Comparison of ENCODE assay signal across 9 cellular contexts in genomic region chr1:241356187-241356518, GRCh38. TPM values are rescaled to one million over a fixed set of nuclear protein-coding genes. Genes with fewer than 3 reads are reported as not detected.
DNase-seq lines count a peak whose midpoint lies in the region; ATAC-seq and TF ChIP-seq lines count a peak whose summit lies in the region.
"Had no signal": no experiment of that assay in that cellular context is flagged by ENCODE, and none has a peak within 500 bp of the region (broad histone marks: within the 10 kb centered on the region; RNA-seq: fewer than 3 reads in every experiment).

No MANE protein-coding gene starts in this region.

- no peak for DNase-seq in activated T-cell treated with anti-CD3 and anti-CD28 coated beads, Interleukin-2, amount 50 U/mL, for 72 hours
- DNase-seq in activated T-cell treated with anti-CD3 and anti-CD28 coated beads for 4 hours (no peak), NCI-H1105 (lab: John Stamatoyannopoulos, UW) (peak; percentile 16), fibroblast of villous mesenchyme (ENCODE audit: low read depth) (no peak), uterus (no peak), DMS79 (lab: John Stamatoyannopoulos, UW) (no peak)
- DNase-seq in stimulated activated naive CD8-positive, alpha-beta T cell treated with anti-CD3 and anti-CD28 coated beads, Interleukin-15, amount 100 ng/mL, for 72 hours: no peak
- DNase-seq: GF-D8 had no signal

- no peaks in the 10 kb centered on the region for H3K36me3 ChIP-seq in uterus

- no peak for ATAC-seq in activated T-cell treated with anti-CD3 and anti-CD28 coated beads, Interleukin-2, amount 50 U/mL, for 72 hours (replicated peaks in 1 of 2)
- ATAC-seq in stimulated activated naive CD8-positive, alpha-beta T cell treated with anti-CD3 and anti-CD28 coated beads, Interleukin-15, amount 100 ng/mL, for 72 hours: no peak
- no peak for ATAC-seq in GM18511 (IDR thresholded peaks at IDR 0.05; ENCODE audit: unreplicated experiment)

- TF ChIP-seq CTCF in fibroblast of villous mesenchyme (IDR thresholded peaks at IDR 0.05; ENCODE audit: insufficient read depth, low read depth, low read length) (no peak), uterus (IDR thresholded peaks at IDR 0.05) (no peak)

- peaks cover 5% of the 10 kb centered on the region for H3K4me1 Mint-ChIP-seq in activated T-cell treated with anti-CD3 and anti-CD28 coated beads, Interleukin-2, amount 50 U/mL, for 72 hours (ENCODE audit: low read depth)
- no peaks in the 10 kb centered on the region for H3K4me1 Mint-ChIP-seq in stimulated activated naive CD8-positive, alpha-beta T cell treated with anti-CD3 and anti-CD28 coated beads, Interleukin-15, amount 100 ng/mL, for 72 hours

- H3K4me3 Mint-ChIP-seq in activated T-cell treated with anti-CD3 and anti-CD28 coated beads, Interleukin-2, amount 50 U/mL, for 72 hours: peak overlapping the region; percentile 48 to 57
- peak overlapping the region; percentile 33 to 35 for H3K4me3 Mint-ChIP-seq in stimulated activated naive CD8-positive, alpha-beta T cell treated with anti-CD3 and anti-CD28 coated beads, Interleukin-15, amount 100 ng/mL, for 72 hours

- H3K4me3 ChIP-seq in fibroblast of villous mesenchyme (ENCODE audit: low read depth, low read length) (peak overlapping the region; percentile 21), uterus (peak overlapping the region in 1 of 2 donors; percentile 38)

- H3K27ac Mint-ChIP-seq in activated T-cell treated with anti-CD3 and anti-CD28 coated beads, Interleukin-2, amount 50 U/mL, for 72 hours: no peak overlapping the region
- H3K27ac Mint-ChIP-seq in stimulated activated naive CD8-positive, alpha-beta T cell treated with anti-CD3 and anti-CD28 coated beads, Interleukin-15, amount 100 ng/mL, for 72 hours: no peak overlapping the region

- peaks cover 49% of the 10 kb centered on the region for H3K27me3 Mint-ChIP-seq in activated T-cell treated with anti-CD3 and anti-CD28 coated beads, Interleukin-2, amount 50 U/mL, for 72 hours (ENCODE audit: low read depth)
- H3K27me3 Mint-ChIP-seq in stimulated activated naive CD8-positive, alpha-beta T cell treated with anti-CD3 and anti-CD28 coated beads, Interleukin-15, amount 100 ng/mL, for 72 hours: peaks cover 62% of the 10 kb centered on the region

- H3K9me3 ChIP-seq in uterus: no peaks in the 10 kb centered on the region

- no peak overlapping the region for H3K27ac ChIP-seq in uterus

- H3K9me3 Mint-ChIP-seq in activated T-cell treated with anti-CD3 and anti-CD28 coated beads, Interleukin-2, amount 50 U/mL, for 72 hours: no peaks in the 10 kb centered on the region
- H3K9me3 Mint-ChIP-seq in stimulated activated naive CD8-positive, alpha-beta T cell treated with anti-CD3 and anti-CD28 coated beads, Interleukin-15, amount 100 ng/mL, for 72 hours: no peaks in the 10 kb centered on the region

- TF ChIP-seq POLR2A in uterus (IDR thresholded peaks at IDR 0.05): no peak

- H3K36me3 Mint-ChIP-seq in activated T-cell treated with anti-CD3 and anti-CD28 coated beads, Interleukin-2, amount 50 U/mL, for 72 hours (ENCODE audit: insufficient read depth in 2 of 2): peaks cover 0 to 3% of the 10 kb centered on the region in 2 donors

- H3K27me3 ChIP-seq in uterus: no peaks in the 10 kb centered on the region

- H3K4me1 ChIP-seq in uterus: no peaks in the 10 kb centered on the region

- intact Hi-C loops in uterus (cut with DNase I; ENCODE audit: low total_unique reads): no loop called here

RNA-seq across cellular contexts. Expression of gene RGS7, which starts 0.9 kb away (rescaled TPM):
- not detected for total RNA-seq in activated T-cell treated with anti-CD3 and anti-CD28 coated beads, Interleukin-2, amount 50 U/mL, for 72 hours
- total RNA-seq in fibroblast of villous mesenchyme (under 0.01 and 0.43 TPM in 2 replicates), uterus (under 1 TPM in 1 of 4 donors, not detected in 3; 0.62 TPM)
